Comparison of ENCODE assay signal across 16 cellular contexts in the genomic region with DNA sequence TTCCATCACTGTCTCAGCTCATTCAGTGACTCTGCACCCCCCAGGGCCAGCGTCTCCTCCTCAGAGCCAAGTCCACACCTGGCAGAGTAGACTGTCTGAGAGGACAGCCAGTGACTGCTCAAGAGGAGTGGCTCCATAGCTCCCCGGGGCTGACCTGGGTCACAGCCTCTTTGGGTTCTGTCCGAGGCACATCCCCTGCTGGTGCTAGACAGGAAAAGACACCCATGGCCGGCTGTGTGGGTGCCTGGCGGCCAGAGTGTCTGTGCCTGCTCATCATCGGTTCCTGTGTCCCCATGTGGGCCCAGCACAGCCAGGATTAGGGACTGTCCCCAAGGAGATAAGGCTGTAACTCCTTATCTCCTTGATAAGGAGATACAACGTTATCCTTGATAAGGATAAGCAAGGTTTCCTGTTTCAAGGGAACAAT. TPM values are rescaled to one million over a fixed set of nuclear protein-coding genes. Genes with fewer than 3 reads are reported as not detected.
DNase-seq lines count a peak whose midpoint lies in the region; ATAC-seq and TF ChIP-seq lines count a peak whose summit lies in the region.
"Had no signal": no experiment of that assay in that cellular context is flagged by ENCODE, and none has a peak within 500 bp of the region (broad histone marks: within the 10 kb centered on the region; RNA-seq: fewer than 3 reads in every experiment).

No MANE protein-coding gene starts in this region.

- WGBS in adrenal gland, 4 donors: 27 to 45% (median 28%) methylated on average over 1 to 7 of the region's 7 CpGs
- 48 to 74% methylated on average over 7 of the region's 7 CpGs for WGBS in aorta, 2 donors

- no peak for ATAC-seq in left ventricle myocardium superior
- peak; percentile 45 for ATAC-seq in mucosa of descending colon
- ATAC-seq in aorta (ENCODE audit: low FRiP score): no peak

- H3K9me3 ChIP-seq in adrenal gland (replicated peaks in 1 of 3) (no peaks in the 10 kb centered on the region), mucosa of descending colon (no peaks in the 10 kb centered on the region), aorta (ENCODE audit: control insufficient read depth, low read length) (no peaks in the 10 kb centered on the region)
- H3K9me3 ChIP-seq: MG63, Peyer's patch had no signal

- DNase-seq in left ventricle myocardium superior (peak; percentile 18), cardiac septum (ENCODE audit: low spot score) (no peak), adrenal gland (peak in 4 of 7 donors; percentile 41 to 63 (median 50)), mucosa of descending colon (peak in 2 of 3 donors; percentile 34 to 39), aorta (no peak), foreskin fibroblast (no peak)
- no peak for DNase-seq in activated CD4-positive, alpha-beta T cell treated with anti-CD3 and anti-CD28 coated beads, Interleukin-2, amount 50 U/mL, for 48 hours
- no peak for DNase-seq in effector CD8-positive, alpha-beta T cell (lab: John Stamatoyannopoulos, UW)
- DNase-seq: AML-193; CD4-positive, alpha-beta T cell; DMS79; MG63; NCI-H1105; NCI-H2029; NCI-H524; Peyer's patch had no signal

- H3K4me3 ChIP-seq in adrenal gland (no peak overlapping the region), mucosa of descending colon (no peak overlapping the region), aorta (ENCODE audit: low read length in 2 of 2) (no peak overlapping the region), foreskin fibroblast (ENCODE audit: low read depth in 1 of 2, low read length in 2 of 2) (no peak overlapping the region)
- H3K4me3 ChIP-seq: MG63, Peyer's patch had no signal

- TF ChIP-seq CTCF in adrenal gland (IDR thresholded peaks at IDR 0.05): no peak
- no peak for TF ChIP-seq CTCF in mucosa of descending colon (IDR thresholded peaks at IDR 0.05)
- TF ChIP-seq CTCF in foreskin fibroblast (IDR thresholded peaks at IDR 0.05; ENCODE audit: low read depth, low read length): no peak

- intact Hi-C loops in left ventricle myocardium superior (cut with micrococcal nuclease) (no loop called here), cardiac septum (cut with DNase I) (no loop called here), adrenal gland (cut with DNase I) (no loop called here), mucosa of descending colon (cut with DNase I, micrococcal nuclease) (no loop called here), aorta (cut with DNase I) (no loop called here)

- H3K4me1 ChIP-seq in adrenal gland (replicated peaks in 1 of 2) (peaks cover 0 to 5% of the 10 kb centered on the region in 2 donors), mucosa of descending colon (ENCODE audit: low read depth) (no peaks in the 10 kb centered on the region), aorta (ENCODE audit: control insufficient read depth in 1 of 2, insufficient read depth in 2 of 2, low read length in 2 of 2) (no peaks in the 10 kb centered on the region)

- no peak for TF ChIP-seq POLR2A in adrenal gland (IDR thresholded peaks at IDR 0.05)

- H3K27ac ChIP-seq in adrenal gland (no peak overlapping the region), aorta (ENCODE audit: low read depth in 1 of 2, low read length in 2 of 2) (no peak overlapping the region)
- H3K27ac ChIP-seq: Peyer's patch had no signal

- H3K36me3 ChIP-seq in adrenal gland (replicated peaks in 1 of 2) (no peaks in the 10 kb centered on the region), mucosa of descending colon (ENCODE audit: low read depth) (no peaks in the 10 kb centered on the region), aorta (ENCODE audit: control insufficient read depth in 1 of 2, insufficient read depth in 2 of 2, low read length in 1 of 2) (no peaks in the 10 kb centered on the region)
- H3K36me3 ChIP-seq: MG63, Peyer's patch had no signal

- no peaks in the 10 kb centered on the region for H3K27me3 ChIP-seq in adrenal gland
- no peaks in the 10 kb centered on the region for H3K27me3 ChIP-seq in aorta (ENCODE audit: control insufficient read depth in 1 of 2, insufficient read depth in 2 of 2, low read length in 1 of 2)
- H3K27me3 ChIP-seq: MG63, Peyer's patch had no signal

RNA-seq across cellular contexts. Expression of gene CROCC2, which starts 3.5 kb away (rescaled TPM):
- total RNA-seq in left ventricle myocardium superior: not detected
- not detected for total RNA-seq in cardiac septum
- total RNA-seq in adrenal gland: under 1 TPM in 3 of 8 donors, not detected in 5; 0.07 to 0.65 (median 0.23) TPM
- polyA plus RNA-seq in adrenal gland: under 1 TPM in 2 of 3 donors, not detected in 1; 0.07 to 0.32 TPM
- total RNA-seq in mucosa of descending colon: under 1 TPM in 2 of 3 donors, not detected in 1; 0.07 to 0.19 TPM
- under 1 TPM; 0.13 to 0.45 TPM for total RNA-seq in aorta
- polyA plus RNA-seq in aorta: not detected
- total RNA-seq: CD4-positive, alpha-beta T cell had no signal

RNA-seq across cellular contexts. Expression of gene MAB21L4, which starts 6.7 kb away (rescaled TPM):
- not detected for total RNA-seq in left ventricle myocardium superior
- not detected for total RNA-seq in cardiac septum
- not detected for total RNA-seq in adrenal gland
- polyA plus RNA-seq in adrenal gland: under 1 TPM in 2 of 3 donors, not detected in 1; 0.10 to 0.32 TPM
- total RNA-seq in mucosa of descending colon: 10 to 100 TPM in 1 of 3 donors, 1 to 10 TPM in 2; 3.3 to 13.2 (median 8.1) TPM
- not detected for total RNA-seq in aorta
- 1 to 10 TPM in 1 of 2 donors, not detected in 1; 5.5 TPM for polyA plus RNA-seq in aorta
- total RNA-seq: CD4-positive, alpha-beta T cell had no signal

RNA-seq across cellular contexts. Expression of gene AGXT, which starts 34.0 kb away (rescaled TPM):
- total RNA-seq in left ventricle myocardium superior (0.12 TPM), cardiac septum (not detected), adrenal gland (1 to 10 TPM in 1 of 8 donors, under 1 TPM in 4, not detected in 3; 0.14 to 1.2 (median 0.90) TPM), mucosa of descending colon (1 to 10 TPM in 2 of 3 donors, under 1 TPM in 1; 0.22 to 4.1 (median 1.0) TPM), aorta (not detected)
- polyA plus RNA-seq in adrenal gland (under 1 TPM; 0.16 to 0.47 (median 0.26) TPM), aorta (not detected)
- total RNA-seq: CD4-positive, alpha-beta T cell had no signal

Comparison
In these comparisons a context has a peak if more than half of its experiments do, and no peak if none do; other contexts are left out.
1. DNase-seq: peak in left ventricle myocardium superior (single experiment), adrenal gland (4 of 7) and mucosa of descending colon (2 of 3); none in cardiac septum (single experiment), activated CD4-positive, alpha-beta T cell treated with anti-CD3 and anti-CD28 coated beads, Interleukin-2, amount 50 U/mL, for 48 hours (0 of 2), aorta (0 of 2), effector CD8-positive, alpha-beta T cell (single experiment) and foreskin fibroblast (0 of 2).